In the genomic region with DNA sequence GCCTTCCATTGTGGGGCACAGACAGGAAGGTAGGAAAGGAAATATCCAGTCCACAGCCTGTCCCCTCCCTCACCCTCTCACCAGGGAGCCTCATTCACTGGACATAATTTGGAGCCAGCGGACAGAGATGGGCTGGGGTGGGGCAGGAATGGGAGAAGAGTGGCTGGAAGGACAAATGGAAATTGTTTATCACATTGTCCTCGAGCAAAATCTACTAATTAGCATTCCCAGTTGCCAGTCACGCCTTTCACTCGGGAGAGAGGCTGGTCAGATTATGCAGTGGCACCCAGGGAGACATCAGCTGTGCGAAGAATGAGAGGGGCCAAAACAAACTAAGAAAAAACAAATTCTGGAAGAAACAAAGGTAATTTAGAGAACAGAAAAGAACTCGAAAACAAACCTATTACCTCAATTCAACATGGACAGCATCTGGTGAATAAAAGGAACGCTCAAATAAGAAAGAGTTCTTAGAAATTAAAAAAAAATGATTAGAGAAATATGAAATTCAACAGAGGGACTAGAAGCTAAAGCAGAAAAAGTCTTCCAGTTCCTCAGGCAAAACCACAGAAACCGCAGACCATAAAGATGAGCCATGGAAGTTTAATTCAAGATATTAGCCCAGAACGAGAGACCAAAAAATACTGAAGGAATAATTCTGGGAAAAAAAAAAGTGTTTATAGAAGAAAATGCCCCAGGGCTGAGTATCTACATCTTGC, we compare ENCODE assay signal across 15 cellular contexts.
DNase-seq lines count a peak whose midpoint lies in the region; ATAC-seq, FAIRE-seq and TF ChIP-seq lines count a peak whose summit lies in the region.
"Had no signal": no experiment of that assay in that cellular context is flagged by ENCODE, and none has a peak within 500 bp of the region (broad histone marks: within the 10 kb centered on the region; RNA-seq: fewer than 3 reads in every experiment).

No MANE protein-coding gene starts in this region.

- no peak overlapping the region for H3K4me3 Mint-ChIP-seq in activated T-cell treated with anti-CD3 and anti-CD28 coated beads, Interleukin-2, amount 50 U/mL, for 24 hours
- no peak overlapping the region for H3K4me3 Mint-ChIP-seq in CD4-positive, alpha-beta memory T cell
- H3K4me3 Mint-ChIP-seq: activated naive CD8-positive, alpha-beta T cell; CD8-positive, alpha-beta memory T cell had no signal

- WGBS in HepG2 (ENCODE audit: low lambda C conversion rate) = 40% methylated on average over 9 of the region's 9 CpGs
- WGBS in right lobe of liver (ENCODE audit: insufficient coverage, low coverage, low lambda C conversion rate, missing lambda C conversion rate) = 54% methylated on average over 9 of the region's 9 CpGs

- peaks cover 27% of the 10 kb centered on the region for H3K27me3 Mint-ChIP-seq in activated T-cell treated with anti-CD3 and anti-CD28 coated beads, Interleukin-2, amount 50 U/mL, for 24 hours
- peaks cover 10 to 15% of the 10 kb centered on the region in 2 donors for H3K27me3 Mint-ChIP-seq in CD4-positive, alpha-beta memory T cell

- DNase-seq in HepG2 (ENCODE audit: low spot score) (no peak), right lobe of liver (no peak), NCI-H146 treated with DMSO at 0.1 percent for 48 hours (lab: John Stamatoyannopoulos, UW; ENCODE audit: unreplicated experiment) (peak; percentile 69), caudate nucleus (lab: John Stamatoyannopoulos, UW) (peak in 4 of 61 donors; percentile 4 to 17 (median 12)), HK-2 (ENCODE audit: unreplicated experiment) (no peak)
- DNase-seq in activated T-cell treated with anti-CD3 and anti-CD28 coated beads, Interleukin-2, amount 50 U/mL, for 24 hours = no peak
- no peak for DNase-seq in effector CD4-positive, alpha-beta T cell
- DNase-seq in CD4-positive, alpha-beta memory T cell = no peak
- DNase-seq: activated CD4-positive, alpha-beta T cell treated with anti-CD3 and anti-CD28 coated beads for 1 hour; CD8-positive, alpha-beta memory T cell; NCI-H510A; occipital lobe; right cardiac atrium had no signal

- in situ Hi-C loops in HepG2 (cut with HindIII; ENCODE audit: extremely low pct_ligation_motif_present, low pct_unique_long_range_greater_than_20kb) = loop anchor here (5.0 kb wide), 1 partner anchor 159 kb away; no protein-coding TSS in a partner anchor

- no peaks in the 10 kb centered on the region for H4K20me1 ChIP-seq in HepG2 (ENCODE audit: insufficient read depth, low read length)

- H2AFZ ChIP-seq in HepG2 (ENCODE audit: low read length) = no peak overlapping the region

- BruUV-seq in HepG2 (replicated peaks; lab: Mats Ljungman, UMichigan) = no TSS peak

- POLR2A ChIA-PET in HepG2 (lab: Yijun Ruan, JAX) = interaction anchor here (0.9 kb wide), 1 partner anchor 40 kb away, joined by 3 read pairs; no protein-coding TSS in a partner anchor
- POLR2A ChIA-PET in CD4-positive, alpha-beta memory T cell (lab: Charles Lee; ENCODE audit: partially characterized antibody) = no interaction called here

- no peak for ATAC-seq in HepG2
- ATAC-seq in right lobe of liver = no peak

- H3K27ac ChIP-seq in HepG2 (ENCODE audit: extremely low read length, insufficient read depth, low read length) = no peak overlapping the region
- no peak overlapping the region for H3K27ac ChIP-seq in right lobe of liver
- H3K27ac ChIP-seq in caudate nucleus (ENCODE audit: low read depth, low read length) = peak overlapping the region; percentile 31
- H3K27ac ChIP-seq in CD4-positive, alpha-beta memory T cell (ENCODE audit: low read depth, low read length) = no peak overlapping the region

- CTCF ChIA-PET in HepG2 (lab: Yijun Ruan, JAX; ENCODE audit: low intra/inter-chr PET ratio, low total read pairs) = interaction anchor here (1.1 to 1.6 kb wide), 2 partner anchors 154 to 156 kb away, joined by 3 to 7 read pairs; no protein-coding TSS in a partner anchor
- CTCF ChIA-PET in CD4-positive, alpha-beta memory T cell (lab: Charles Lee; ENCODE audit: partially characterized antibody) = interaction anchor here (2.6 kb wide), 1 partner anchor 13 kb away, joined by 6 read pairs; no protein-coding TSS in a partner anchor

- peaks cover 2% of the 10 kb centered on the region for H3K4me1 Mint-ChIP-seq in activated T-cell treated with anti-CD3 and anti-CD28 coated beads, Interleukin-2, amount 50 U/mL, for 24 hours (ENCODE audit: low read depth)
- H3K4me1 Mint-ChIP-seq in CD4-positive, alpha-beta memory T cell = peaks cover 0 to 5% (median 1%) of the 10 kb centered on the region in 4 donors

- peaks cover 11% of the 10 kb centered on the region; the same call in 1 of the 2 replicates for H3K4me1 ChIP-seq in HepG2 (ENCODE audit: insufficient read depth, low read length)
- H3K4me1 ChIP-seq in right lobe of liver = no peaks in the 10 kb centered on the region
- H3K4me1 ChIP-seq in CD4-positive, alpha-beta memory T cell (ENCODE audit: insufficient read depth, low read length) = peaks cover 5% of the 10 kb centered on the region

- no peak overlapping the region for H3K4me3 ChIP-seq in HepG2 (replicated peaks in 1 of 3; ENCODE audit: insufficient read depth in 1 of 3, low read depth in 2 of 3, low read length in 3 of 3)
- H3K4me3 ChIP-seq in right lobe of liver = no peak overlapping the region
- H3K4me3 ChIP-seq in CD4-positive, alpha-beta memory T cell (ENCODE audit: low read length in 2 of 2) = no peak overlapping the region

- H3K36me3 ChIP-seq in HepG2 (replicated peaks in 1 of 2; ENCODE audit: control insufficient read depth in 1 of 2, insufficient read depth in 2 of 2, low read length in 2 of 2) (no peaks in the 10 kb centered on the region), right lobe of liver (no peaks in the 10 kb centered on the region)
- no peaks in the 10 kb centered on the region for H3K36me3 ChIP-seq in CD4-positive, alpha-beta memory T cell (ENCODE audit: insufficient read depth, low read length)

- no peak for TF ChIP-seq CTCF in HepG2 (CRISPR knock-in tag; IDR thresholded peaks at IDR 0.05)
- TF ChIP-seq CTCF in right lobe of liver (IDR thresholded peaks at IDR 0.05) = no peak

- H3K9me3 ChIP-seq in HepG2 (ENCODE audit: low read length) (no peaks in the 10 kb centered on the region), right lobe of liver (no peaks in the 10 kb centered on the region)
- H3K9me3 ChIP-seq in CD4-positive, alpha-beta memory T cell (ENCODE audit: control insufficient read depth in 1 of 2, low read length in 2 of 2) = no peaks in the 10 kb centered on the region

- peak overlapping the region; percentile 52; the same call in 1 of the 2 replicates for H3K4me2 ChIP-seq in HepG2 (ENCODE audit: low read depth, low read length)

- no peak for FAIRE-seq in HepG2 (lab: Jason Lieb, UNC)
- FAIRE-seq: islet of Langerhans had no signal

- TF ChIP-seq EP300 in HepG2 (IDR thresholded peaks at IDR 0.05; ENCODE audit: low read depth in 2 of 2, low read length in 2 of 2) (no peak), HepG2 (CRISPR knock-in tag; IDR thresholded peaks at IDR 0.05; ENCODE audit: borderline replicate concordance) (no peak)

- H3K9me3 Mint-ChIP-seq in activated T-cell treated with anti-CD3 and anti-CD28 coated beads, Interleukin-2, amount 50 U/mL, for 24 hours = no peaks in the 10 kb centered on the region
- H3K9me3 Mint-ChIP-seq in CD4-positive, alpha-beta memory T cell = no peaks in the 10 kb centered on the region
- H3K9me3 Mint-ChIP-seq: CD8-positive, alpha-beta memory T cell had no signal

- TF ChIP-seq POLR2A in HepG2 (IDR thresholded peaks at IDR 0.05; ENCODE audit: insufficient read depth in 1 of 2, low read depth in 2 of 2, low read length in 2 of 2) (no peak), right lobe of liver (IDR thresholded peaks at IDR 0.05) (no peak)

- no peaks in the 10 kb centered on the region for H3K79me2 ChIP-seq in HepG2 (ENCODE audit: insufficient read depth, low read length)

- intact Hi-C loops in HepG2 (cut with micrococcal nuclease; ENCODE audit: unreplicated experiment) = no loop called here
- intact Hi-C loops in right lobe of liver (cut with DNase I) = loop anchor here (10.0 kb wide), 1 partner anchor 156 kb away; no protein-coding TSS in a partner anchor
- intact Hi-C loops in CD4-positive, alpha-beta memory T cell (cut with micrococcal nuclease) = no loop called here

- H3K9ac ChIP-seq in HepG2 (ENCODE audit: insufficient read depth, low read depth, low read length) = no peak overlapping the region

- no peak overlapping the region for H3K27ac Mint-ChIP-seq in activated T-cell treated with anti-CD3 and anti-CD28 coated beads, Interleukin-2, amount 50 U/mL, for 24 hours
- H3K27ac Mint-ChIP-seq in CD4-positive, alpha-beta memory T cell = no peak overlapping the region
- H3K27ac Mint-ChIP-seq: activated naive CD8-positive, alpha-beta T cell had no signal

- no peak for TF ChIP-seq RAD21 in HepG2 (CRISPR knock-in tag; IDR thresholded peaks at IDR 0.05)

- H3K27me3 ChIP-seq in HepG2 (ENCODE audit: control insufficient read depth in 1 of 2, insufficient read depth in 2 of 2, low read length in 2 of 2) (peaks cover 0 to 24% of the 10 kb centered on the region in 2 experiments; a peak in 1 of 5 replicates), right lobe of liver (no peaks in the 10 kb centered on the region)
- H3K27me3 ChIP-seq in CD4-positive, alpha-beta memory T cell (ENCODE audit: insufficient read depth, low read length) = no peaks in the 10 kb centered on the region

- no peaks in the 10 kb centered on the region for H3K36me3 Mint-ChIP-seq in activated T-cell treated with anti-CD3 and anti-CD28 coated beads, Interleukin-2, amount 50 U/mL, for 24 hours (ENCODE audit: low read depth)
- no peaks in the 10 kb centered on the region for H3K36me3 Mint-ChIP-seq in CD4-positive, alpha-beta memory T cell
- H3K36me3 Mint-ChIP-seq: activated naive CD8-positive, alpha-beta T cell; CD8-positive, alpha-beta memory T cell had no signal

TF ChIP-seq in HepG2, 621 proteins besides CTCF, POLR2A, EP300 and RAD21 (continues in another document):
- TF ChIP-seq KDM4B (CRISPR knock-in tag; IDR thresholded peaks at IDR 0.05) = no peak
- no peak for TF ChIP-seq ZNF33B (CRISPR knock-in tag; IDR thresholded peaks at IDR 0.05)
- no peak for TF ChIP-seq ZNF101 (CRISPR knock-in tag; IDR thresholded peaks at IDR 0.05; ENCODE audit: borderline replicate concordance, low read depth)
- TF ChIP-seq ZNF883 (CRISPR knock-in tag; IDR thresholded peaks at IDR 0.05; ENCODE audit: not compliant biosample characterization) = no peak
- TF ChIP-seq NKX3-1 (CRISPR knock-in tag; IDR thresholded peaks at IDR 0.05) = no peak
- no peak for TF ChIP-seq GABPB1 (CRISPR knock-in tag; IDR thresholded peaks at IDR 0.05)
- TF ChIP-seq, protein P1, sequence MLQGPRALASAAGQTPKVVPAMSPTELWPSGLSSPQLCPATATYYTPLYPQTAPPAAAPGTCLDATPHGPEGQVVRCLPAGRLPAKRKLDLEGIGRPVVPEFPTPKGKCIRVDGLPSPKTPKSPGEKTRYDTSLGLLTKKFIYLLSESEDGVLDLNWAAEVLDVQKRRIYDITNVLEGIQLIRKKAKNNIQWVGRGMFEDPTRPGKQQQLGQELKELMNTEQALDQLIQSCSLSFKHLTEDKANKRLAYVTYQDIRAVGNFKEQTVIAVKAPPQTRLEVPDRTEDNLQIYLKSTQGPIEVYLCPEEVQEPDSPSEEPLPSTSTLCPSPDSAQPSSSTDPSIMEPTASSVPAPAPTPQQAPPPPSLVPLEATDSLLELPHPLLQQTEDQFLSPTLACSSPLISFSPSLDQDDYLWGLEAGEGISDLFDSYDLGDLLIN (CRISPR knock-in tag; IDR thresholded peaks at IDR 0.05; ENCODE audit: borderline replicate concordance) = no peak
- TF ChIP-seq CHD2 (IDR thresholded peaks at IDR 0.05; ENCODE audit: low read depth, low read length) = no peak

Comparison
In these comparisons a context has a peak if more than half of its experiments do, and no peak if none do; other contexts are left out.
1. intact Hi-C loops: an anchor here in right lobe of liver (10.0 kb wide); none called in HepG2 and CD4-positive, alpha-beta memory T cell.